ENCODE assay signal across 8 cellular contexts in the genomic region with DNA sequence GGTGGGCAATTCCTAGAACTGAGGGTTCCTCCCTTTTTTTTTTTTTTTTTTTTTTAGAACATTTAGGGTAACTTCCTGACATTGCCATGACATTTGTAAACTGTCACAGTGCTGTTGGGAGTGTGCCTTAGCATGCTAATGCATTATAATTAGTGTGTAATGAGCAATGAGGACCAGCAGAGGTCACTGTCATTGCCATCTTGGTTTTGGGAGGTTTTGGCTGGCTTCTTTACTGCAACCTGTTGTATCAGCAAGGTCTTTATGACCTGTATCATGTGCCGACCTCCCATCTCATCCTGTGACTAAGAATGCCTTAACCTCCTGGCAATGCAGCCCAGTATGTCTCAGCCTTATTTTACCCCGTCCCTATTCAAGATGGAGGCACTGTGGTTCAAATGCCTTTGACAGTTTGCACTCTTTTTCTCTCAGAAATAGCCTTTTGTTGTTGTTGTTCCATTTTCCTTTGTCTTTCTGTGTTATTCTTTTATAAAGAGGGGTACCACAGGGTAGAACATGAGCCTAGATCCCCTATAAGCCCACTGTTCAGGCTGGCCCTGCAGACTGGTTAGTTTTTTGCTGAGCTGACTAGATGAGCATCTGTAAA.
DNase-seq lines count a peak whose midpoint lies in the region; ATAC-seq and TF ChIP-seq lines count a peak whose summit lies in the region.

No MANE protein-coding gene starts in this region.

- POLR2A ChIA-PET in CD4-positive, alpha-beta T cell (lab: Charles Lee): no interaction called here
- POLR2A ChIA-PET in Caco-2 (lab: Charles Lee): no interaction called here

- no peaks in the 10 kb centered on the region for H3K36me3 Mint-ChIP-seq in CD4-positive, alpha-beta T cell (ENCODE audit: low read depth)
- peaks cover 8% of the 10 kb centered on the region for H3K36me3 Mint-ChIP-seq in Caco-2 (ENCODE audit: insufficient read depth, unreplicated experiment)

- intact Hi-C loops in CD4-positive, alpha-beta T cell (cut with DNase I, micrococcal nuclease): no loop called here
- intact Hi-C loops in Caco-2 (cut with micrococcal nuclease; ENCODE audit: unreplicated experiment): no loop called here

- no peak for TF ChIP-seq POLR2A in GM18505 (IDR thresholded peaks at IDR 0.05; ENCODE audit: borderline replicate concordance, extremely low read depth, insufficient read depth, insufficient read length)

- peaks cover 19% of the 10 kb centered on the region for H3K27me3 Mint-ChIP-seq in CD4-positive, alpha-beta T cell
- peaks cover 23% of the 10 kb centered on the region for H3K27me3 Mint-ChIP-seq in Caco-2 (ENCODE audit: insufficient read depth, unreplicated experiment)

- no peak overlapping the region for H3K4ac ChIP-seq in mesendoderm (ENCODE audit: low read depth, low read length)

- DNase-seq in CD4-positive, alpha-beta T cell: peak in 3 of 10 experiments; percentile 7 to 8 (median 8)
- peak; percentile 23 for DNase-seq in LoVo (ENCODE audit: low spot score)
- DNase-seq in astrocyte of the cerebellum (ENCODE audit: low read depth): no peak
- DNase-seq in mesendoderm: peak; percentile 67
- DNase-seq in globus pallidus (ENCODE audit: low spot score): no peak
- no peak for DNase-seq in Caco-2
- DNase-seq in MG63: no peak

- CTCF ChIA-PET in CD4-positive, alpha-beta T cell (lab: Charles Lee): interaction anchor here (1.2 to 1.4 kb wide), 4 partner anchors 13 to 349 kb away, joined by 3 to 5 read pairs (median 4); no protein-coding TSS in a partner anchor
- CTCF ChIA-PET in Caco-2 (lab: Charles Lee): interaction anchor here (0.6 kb wide), 1 partner anchor 174 kb away, joined by 5 read pairs; the partner anchor contains the start of gene PDE1B

- no peak overlapping the region for H4K5ac ChIP-seq in mesendoderm (ENCODE audit: low read length)

- BruUV-seq in Caco-2 (replicated peaks; lab: Mats Ljungman, UMichigan): no TSS peak

- no peaks in the 10 kb centered on the region for H3K36me3 ChIP-seq in mesendoderm (ENCODE audit: control insufficient read depth, insufficient read depth, low read length)
- no peaks in the 10 kb centered on the region for H3K36me3 ChIP-seq in Caco-2 (ENCODE audit: control insufficient read depth, insufficient read depth, low read length)
- no peaks in the 10 kb centered on the region for H3K36me3 ChIP-seq in MG63

- ATAC-seq in CD4-positive, alpha-beta T cell (ENCODE audit: poor library complexity): peak; percentile 73
- peak; percentile 58 for ATAC-seq in GM18505 (IDR thresholded peaks at IDR 0.05; ENCODE audit: unreplicated experiment)

- peak; percentile 66 for TF ChIP-seq CTCF in CD4-positive, alpha-beta T cell (IDR thresholded peaks at IDR 0.05)
- TF ChIP-seq CTCF in astrocyte of the cerebellum (IDR thresholded peaks at IDR 0.05; ENCODE audit: low read depth, low read length, missing control alignments): peak; percentile 63
- TF ChIP-seq CTCF in Caco-2 (IDR thresholded peaks at IDR 0.05; ENCODE audit: insufficient read depth in 1 of 2, low read depth in 1 of 2, low read length in 1 of 2, severe bottlenecking in 1 of 2, unreplicated experiment in 1 of 2): peak in 1 of 2 experiments; percentile 46

- no peaks in the 10 kb centered on the region for H3K79me2 ChIP-seq in mesendoderm (ENCODE audit: control insufficient read depth, insufficient read depth, low read length)

- no peak overlapping the region for H4K8ac ChIP-seq in mesendoderm (ENCODE audit: low read depth, low read length)

- no peak overlapping the region for H3K56ac ChIP-seq in mesendoderm (ENCODE audit: low read length)

- H3K4me3 ChIP-seq in astrocyte of the cerebellum (ENCODE audit: low read depth, low read length) (no peak overlapping the region), mesendoderm (ENCODE audit: low read length) (no peak overlapping the region), Caco-2 (ENCODE audit: low read depth, low read length) (no peak overlapping the region), MG63 (no peak overlapping the region)

- no peak overlapping the region for H3K4me3 Mint-ChIP-seq in CD4-positive, alpha-beta T cell
- H3K4me3 Mint-ChIP-seq in Caco-2 (ENCODE audit: unreplicated experiment): no peak overlapping the region

- no peak overlapping the region for H3K4me2 ChIP-seq in mesendoderm (ENCODE audit: low read length)

- no peak overlapping the region for H3K27ac ChIP-seq in CD4-positive, alpha-beta T cell (ENCODE audit: low read depth, low read length)
- no peak overlapping the region for H3K27ac ChIP-seq in mesendoderm (ENCODE audit: low read depth, low read length)

- in situ Hi-C loops in astrocyte of the cerebellum (cut with HindIII; ENCODE audit: low sequenced_read_pairs): no loop called here

- peaks cover 7% of the 10 kb centered on the region for H3K27me3 ChIP-seq in CD4-positive, alpha-beta T cell (ENCODE audit: control insufficient read depth, insufficient read depth, low read length)
- no peaks in the 10 kb centered on the region for H3K27me3 ChIP-seq in mesendoderm (ENCODE audit: insufficient read depth, low read length, poor library complexity)
- H3K27me3 ChIP-seq in Caco-2 (replicated peaks; ENCODE audit: control insufficient read depth, insufficient read depth, low read length): no peaks in the 10 kb centered on the region
- peaks cover 3% of the 10 kb centered on the region; the same call in 1 of the 2 replicates for H3K27me3 ChIP-seq in MG63

- H3K9ac ChIP-seq in mesendoderm (ENCODE audit: low read length): no peak overlapping the region

- no peak overlapping the region for H2BK5ac ChIP-seq in mesendoderm (ENCODE audit: low read length)

- no peaks in the 10 kb centered on the region for H3K4me1 Mint-ChIP-seq in CD4-positive, alpha-beta T cell (ENCODE audit: low read depth)
- H3K4me1 Mint-ChIP-seq in Caco-2 (ENCODE audit: low read depth, unreplicated experiment): no peaks in the 10 kb centered on the region

- no peak overlapping the region for H2BK120ac ChIP-seq in mesendoderm (ENCODE audit: low read depth, low read length)

- H3K79me1 ChIP-seq in mesendoderm (ENCODE audit: low read length): no peaks in the 10 kb centered on the region

- H2AK5ac ChIP-seq in mesendoderm (ENCODE audit: low read length): no peak overlapping the region

- no peak overlapping the region for H3K18ac ChIP-seq in mesendoderm (ENCODE audit: low read length)

- H3K9me3 Mint-ChIP-seq in CD4-positive, alpha-beta T cell: no peaks in the 10 kb centered on the region
- no peaks in the 10 kb centered on the region for H3K9me3 Mint-ChIP-seq in Caco-2 (ENCODE audit: unreplicated experiment)

- H3K4me1 ChIP-seq in mesendoderm (ENCODE audit: control insufficient read depth, low read depth, low read length) (peaks cover 3% of the 10 kb centered on the region), Caco-2 (no peaks in the 10 kb centered on the region)

- no peaks in the 10 kb centered on the region for H3K9me3 ChIP-seq in CD4-positive, alpha-beta T cell (ENCODE audit: control insufficient read depth, low read length)
- H3K9me3 ChIP-seq in Caco-2: no peaks in the 10 kb centered on the region
- H3K9me3 ChIP-seq in MG63: no peaks in the 10 kb centered on the region

- H3K27ac Mint-ChIP-seq in CD4-positive, alpha-beta T cell: no peak overlapping the region
- no peak overlapping the region for H3K27ac Mint-ChIP-seq in Caco-2 (ENCODE audit: unreplicated experiment)

- no peak overlapping the region for H3K23ac ChIP-seq in mesendoderm (ENCODE audit: low read length)

- no CpG with 5 or more reads among the region's 2 CpGs for WGBS in mesendoderm (ENCODE audit: extremely low coverage, insufficient coverage, low lambda C conversion rate)

- H2BK15ac ChIP-seq in mesendoderm (replicated peaks; ENCODE audit: low read depth): no peak overlapping the region

Comparison
In these comparisons a context has a peak if more than half of its experiments do, and no peak if none do; other contexts are left out.
1. DNase-seq: peak in LoVo (single experiment) and mesendoderm (single experiment); none in astrocyte of the cerebellum (single experiment), globus pallidus (single experiment), Caco-2 (0 of 2) and MG63 (single experiment).